In the genomic region with DNA sequence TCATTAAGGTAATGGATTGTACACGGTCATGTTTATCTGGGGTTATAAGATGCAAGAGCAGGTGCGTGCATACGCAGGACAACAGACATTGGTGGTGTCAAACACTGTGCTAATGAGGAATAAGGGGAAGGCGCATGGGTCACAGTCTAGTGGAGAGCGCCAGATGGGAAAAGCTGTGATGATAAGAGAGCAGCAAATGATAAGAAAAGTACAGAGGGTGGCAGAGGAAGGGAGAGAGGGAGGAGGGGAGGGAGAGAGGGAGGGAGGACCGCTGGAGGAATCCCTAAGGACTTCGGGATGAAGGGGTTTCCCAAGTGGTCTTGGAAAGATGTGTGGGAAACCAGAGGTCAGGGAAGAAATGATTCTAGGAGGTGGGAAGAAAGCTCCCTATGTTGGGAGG, we compare ENCODE assay signal across 26 cellular contexts. TPM values are rescaled to one million over a fixed set of nuclear protein-coding genes. Genes with fewer than 3 reads are reported as not detected.
DNase-seq lines count a peak whose midpoint lies in the region; ATAC-seq and TF ChIP-seq lines count a peak whose summit lies in the region.
"Had no signal": no experiment of that assay in that cellular context is flagged by ENCODE, and none has a peak within 500 bp of the region (broad histone marks: within the 10 kb centered on the region; RNA-seq: fewer than 3 reads in every experiment).

No MANE protein-coding gene starts in this region.

- H3K27ac ChIP-seq in Peyer's patch: peak overlapping the region in 2 of 4 donors; percentile 36 to 75
- H3K27ac ChIP-seq: esophagus muscularis mucosa, gastroesophageal sphincter, skin epidermis had no signal

- no peak for ATAC-seq in activated T-cell treated with anti-CD3 and anti-CD28 coated beads, Interleukin-2, amount 50 U/mL, for 4 hours
- no peak for ATAC-seq in esophagus mucosa
- ATAC-seq: gastroesophageal sphincter; K562; stimulated activated naive B cell treated with anti-CD40 and anti-IgM and Interleukin-4, amounts not matched to agents 10 μg/mL and 1 μg/mL and 100 μg/mL, for 72 hours had no signal

- intact Hi-C loops in Calu3 (cut with micrococcal nuclease; ENCODE audit: unreplicated experiment): loop anchor here (2.0 to 5.0 kb wide), 2 partner anchors 93 to 389 kb away; a partner anchor contains a TSS

- TF ChIP-seq CTCF in Calu3 (IDR thresholded peaks at IDR 0.05; ENCODE audit: unreplicated experiment): no peak
- no peak for TF ChIP-seq CTCF in Peyer's patch (IDR thresholded peaks at IDR 0.05)
- TF ChIP-seq CTCF in glutamatergic neuron (IDR thresholded peaks at IDR 0.05; ENCODE audit: partially characterized antibody, unreplicated experiment): no peak

- DNase-seq in COLO668 (lab: John Stamatoyannopoulos, UW; ENCODE audit: unreplicated experiment): peak; percentile 29
- DNase-seq in Calu3: no peak
- peak in 2 of 3 donors; percentile 58 to 65 for DNase-seq in Peyer's patch
- DNase-seq in glutamatergic neuron: no peak
- no peak for DNase-seq in activated T-cell treated with anti-CD3 and anti-CD28 coated beads, Interleukin-2, amount 50 U/mL, for 4 hours
- no peak for DNase-seq in KG1 (lab: John Stamatoyannopoulos, UW)
- DNase-seq: activated T-cell treated with anti-CD3 and anti-CD28 coated beads, Interleukin-2, amount 50 U/mL, for 48 hours; anterior cingulate cortex; CD4-positive, alpha-beta memory T cell; central memory CD4-positive, alpha-beta T cell; DMS79; H9; kidney; MV-4-11; NCI-H187; NCI-H345; nucleus accumbens; stimulated activated naive B cell treated with anti-CD40 and anti-IgM and Interleukin-4, amounts not matched to agents 10 μg/mL and 1 μg/mL and 100 μg/mL, for 72 hours; T-helper 9 cell had no signal

- H3K4me3 ChIP-seq in Peyer's patch: peak overlapping the region in 1 of 4 donors; percentile 69
- H3K4me3 ChIP-seq: esophagus muscularis mucosa, gastroesophageal sphincter, K562, lung, skin epidermis had no signal

- H3K36me3 ChIP-seq in Peyer's patch: no peaks in the 10 kb centered on the region
- H3K36me3 ChIP-seq: esophagus muscularis mucosa, gastroesophageal sphincter had no signal

- H3K27me3 ChIP-seq in Peyer's patch: no peaks in the 10 kb centered on the region

- peak in 1 of 2 donors; percentile 23 for TF ChIP-seq POLR2A in Peyer's patch (IDR thresholded peaks at IDR 0.05)

- H3K4me1 Mint-ChIP-seq in Calu3 (ENCODE audit: low read depth, unreplicated experiment): peaks cover 75% of the 10 kb centered on the region
- H3K4me1 Mint-ChIP-seq in glutamatergic neuron (ENCODE audit: low read depth, unreplicated experiment): peaks cover 23% of the 10 kb centered on the region
- H3K4me1 Mint-ChIP-seq in activated T-cell treated with anti-CD3 and anti-CD28 coated beads, Interleukin-2, amount 50 U/mL, for 4 hours (ENCODE audit: low read depth): peaks cover 41% of the 10 kb centered on the region

- H3K4me3 Mint-ChIP-seq in Calu3 (ENCODE audit: low read depth, unreplicated experiment): peak overlapping the region; percentile 90
- H3K4me3 Mint-ChIP-seq in glutamatergic neuron (ENCODE audit: unreplicated experiment): peak overlapping the region; percentile 39
- no peak overlapping the region for H3K4me3 Mint-ChIP-seq in activated T-cell treated with anti-CD3 and anti-CD28 coated beads, Interleukin-2, amount 50 U/mL, for 4 hours
- H3K4me3 Mint-ChIP-seq: activated naive CD4-positive, alpha-beta T cell treated with anti-CD3 and anti-CD28 coated beads, Interleukin-2, amount 50 U/mL, for 24 hours; H9; stimulated activated naive B cell treated with anti-CD40 and anti-IgM and Interleukin-4, amounts not matched to agents 10 μg/mL and 1 μg/mL and 100 μg/mL, for 72 hours had no signal

- no TSS peak for BruUV-seq in Calu3 (replicated peaks; lab: Mats Ljungman, UMichigan)

- H3K36me3 Mint-ChIP-seq in Calu3 (ENCODE audit: insufficient read depth, unreplicated experiment) (peaks cover 70% of the 10 kb centered on the region), glutamatergic neuron (ENCODE audit: unreplicated experiment) (no peaks in the 10 kb centered on the region)
- H3K36me3 Mint-ChIP-seq in activated T-cell treated with anti-CD3 and anti-CD28 coated beads, Interleukin-2, amount 50 U/mL, for 4 hours (ENCODE audit: insufficient read depth): no peaks in the 10 kb centered on the region
- H3K36me3 Mint-ChIP-seq: activated naive CD4-positive, alpha-beta T cell treated with anti-CD3 and anti-CD28 coated beads, Interleukin-2, amount 50 U/mL, for 24 hours had no signal

- CTCF ChIA-PET in Calu3 (lab: Charles Lee): interaction anchor here (1.0 to 3.6 kb wide), 2 partner anchors 12 to 93 kb away, joined by 3 to 21 read pairs; no protein-coding TSS in a partner anchor

- H3K9me3 ChIP-seq in Peyer's patch: no peaks in the 10 kb centered on the region
- H3K9me3 ChIP-seq: esophagus muscularis mucosa, gastroesophageal sphincter had no signal

- H3K27me3 Mint-ChIP-seq in Calu3 (ENCODE audit: unreplicated experiment) (no peaks in the 10 kb centered on the region), glutamatergic neuron (ENCODE audit: unreplicated experiment) (peaks cover 10% of the 10 kb centered on the region)
- H3K27me3 Mint-ChIP-seq in activated T-cell treated with anti-CD3 and anti-CD28 coated beads, Interleukin-2, amount 50 U/mL, for 4 hours (ENCODE audit: low read depth): peaks cover 78% of the 10 kb centered on the region

- H3K27ac Mint-ChIP-seq in Calu3 (ENCODE audit: unreplicated experiment) (peak overlapping the region; percentile 79), glutamatergic neuron (ENCODE audit: unreplicated experiment) (peak overlapping the region; percentile 30)
- H3K27ac Mint-ChIP-seq: activated naive CD4-positive, alpha-beta T cell treated with anti-CD3 and anti-CD28 coated beads, Interleukin-2, amount 50 U/mL, for 24 hours; H9; stimulated activated naive B cell treated with anti-CD40 and anti-IgM and Interleukin-4, amounts not matched to agents 10 μg/mL and 1 μg/mL and 100 μg/mL, for 72 hours had no signal

- H3K9me3 Mint-ChIP-seq in Calu3 (ENCODE audit: low read depth, unreplicated experiment): no peaks in the 10 kb centered on the region
- H3K9me3 Mint-ChIP-seq in glutamatergic neuron (ENCODE audit: unreplicated experiment): peaks cover 7% of the 10 kb centered on the region
- H3K9me3 Mint-ChIP-seq in activated T-cell treated with anti-CD3 and anti-CD28 coated beads, Interleukin-2, amount 50 U/mL, for 4 hours: no peaks in the 10 kb centered on the region
- H3K9me3 Mint-ChIP-seq: activated naive CD4-positive, alpha-beta T cell treated with anti-CD3 and anti-CD28 coated beads, Interleukin-2, amount 50 U/mL, for 24 hours; stimulated activated naive B cell treated with anti-CD40 and anti-IgM and Interleukin-4, amounts not matched to agents 10 μg/mL and 1 μg/mL and 100 μg/mL, for 72 hours had no signal

- peaks cover 7 to 60% (median 13%) of the 10 kb centered on the region in 4 donors for H3K4me1 ChIP-seq in Peyer's patch

RNA-seq across cellular contexts. Expression of a gene that starts 2.9 kb away (rescaled TPM):
- total RNA-seq in Calu3 (2022) (94.6 and 126 TPM in 2 replicates), Peyer's patch (10 to 100 TPM; 29.6 to 64.6 (median 43.1) TPM), glutamatergic neuron (ENCODE audit: unreplicated experiment) (1.2 TPM), esophagus mucosa (5.7 TPM)
- total RNA-seq in activated T-cell treated with anti-CD3 and anti-CD28 coated beads, Interleukin-2, amount 50 U/mL, for 4 hours: 1 to 10 TPM; 1.3 to 2.9 (median 1.7) TPM

Comparison
In these comparisons a context has a peak if more than half of its experiments do, and no peak if none do; other contexts are left out.
1. DNase-seq: peak in COLO668 (single experiment) and Peyer's patch (2 of 3); none in Calu3 (single experiment), glutamatergic neuron (single experiment), activated T-cell treated with anti-CD3 and anti-CD28 coated beads, Interleukin-2, amount 50 U/mL, for 4 hours (single experiment) and KG1 (single experiment).